Comparison of ENCODE assay signal across 25 cellular contexts in the genomic region with DNA sequence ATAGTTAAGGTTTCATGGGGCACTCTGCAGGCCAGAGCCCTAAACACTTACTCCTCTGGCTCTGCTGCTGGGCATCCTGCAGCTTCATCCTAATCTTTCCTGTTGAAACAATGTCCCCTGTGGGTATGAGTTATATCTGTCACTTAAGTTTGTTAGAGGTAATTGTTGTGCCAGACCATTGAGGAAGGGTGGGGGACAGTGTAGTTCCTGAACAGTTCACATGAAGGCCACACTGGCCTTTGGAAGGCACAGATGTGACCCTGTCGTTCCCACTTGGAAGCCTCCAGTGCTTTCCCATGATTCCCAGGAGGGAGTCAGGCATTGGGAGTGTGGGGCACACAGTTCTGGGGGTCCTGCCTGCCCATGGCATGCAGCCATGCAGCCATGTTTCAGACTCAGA.
"Had no signal": no experiment of that assay in that cellular context is flagged by ENCODE, and none has a peak within 500 bp of the region (broad histone marks: within the 10 kb centered on the region; RNA-seq: fewer than 3 reads in every experiment).

No MANE protein-coding gene starts in this region.

- H3K4me2 ChIP-seq: neural progenitor cell had no signal

- H3K9ac ChIP-seq: neural progenitor cell, parathyroid adenoma had no signal

- H2AFZ ChIP-seq: neural progenitor cell, parathyroid adenoma had no signal

- ATAC-seq: left lung, mucosa of descending colon had no signal

- H3K27me3 Mint-ChIP-seq: dendritic cell treated with granulocyte-macrophage colony-stimulating factor and Interleukin-4, amounts not matched to agents 40 ng/mL and 50 ng/mL, for 4 days; naive B cell; progenitor cell of endocrine pancreas; stimulated activated naive CD8-positive, alpha-beta T cell treated with anti-CD3 and anti-CD28 coated beads, Interleukin-15, Interleukin-2, amounts not matched to agents 100 ng/mL and 50 ng/mL, for 24 hours had no signal

- H3K79me2 ChIP-seq: parathyroid adenoma had no signal

- H3K27ac Mint-ChIP-seq: dendritic cell treated with granulocyte-macrophage colony-stimulating factor and Interleukin-4, amounts not matched to agents 40 ng/mL and 50 ng/mL, for 4 days; mesothelial cell of epicardium; nephron; neural progenitor cell; progenitor cell of endocrine pancreas; stimulated activated effector memory CD8-positive, alpha-beta T cell treated with anti-CD3 and anti-CD28 coated beads, Interleukin-12 subunit alpha, Interleukin-12 subunit beta, amount 100 ng/mL, for 72 hours; stimulated activated naive CD8-positive, alpha-beta T cell treated with anti-CD3 and anti-CD28 coated beads, Interleukin-15, Interleukin-2, amounts not matched to agents 100 ng/mL and 50 ng/mL, for 24 hours had no signal

- DNase-seq: colonic mucosa; effector memory CD4-positive, alpha-beta T cell; erythroblast; hippocampal formation; left cardiac atrium; left lung; lower lobe of right lung; mesenchymal stem cell; mucosa of descending colon; naive B cell; sigmoid colon; stimulated activated CD4-positive, alpha-beta T cell treated with anti-CD3 and anti-CD28 coated beads, Interleukin-2, amount 100 ng/mL, for 24 hours; stimulated activated CD4-positive, alpha-beta T cell treated with anti-CD3 and anti-CD28 coated beads, Interleukin-4, amount 100 ng/mL, for 24 hours; transverse colon had no signal

- H3K4me1 ChIP-seq: colonic mucosa, left lung, neural progenitor cell, parathyroid adenoma, sigmoid colon, transverse colon, vagina had no signal

- H3K4me1 Mint-ChIP-seq: central memory CD8-positive, alpha-beta T cell; mesothelial cell of epicardium; nephron; neural progenitor cell; stimulated activated effector memory CD8-positive, alpha-beta T cell treated with anti-CD3 and anti-CD28 coated beads, Interleukin-12 subunit alpha, Interleukin-12 subunit beta, amount 100 ng/mL, for 72 hours had no signal

- H3K9me3 ChIP-seq: colonic mucosa, lower lobe of right lung, mucosa of descending colon, sigmoid colon, thoracic aorta, transverse colon, vagina had no signal

- H3K27ac ChIP-seq: colonic mucosa, left lung, lower lobe of right lung, neural progenitor cell, parathyroid adenoma, sigmoid colon, thoracic aorta, transverse colon, vagina had no signal

- H3K4me3 ChIP-seq: colonic mucosa, left lung, lower lobe of right lung, mucosa of descending colon, neural progenitor cell, sigmoid colon, thoracic aorta, transverse colon, vagina had no signal

- H3K27me3 ChIP-seq: colonic mucosa, left lung, neural progenitor cell, sigmoid colon, transverse colon, vagina had no signal

- H3K36me3 ChIP-seq: colonic mucosa, lower lobe of right lung, neural progenitor cell, sigmoid colon, thoracic aorta, transverse colon, vagina had no signal

- H3K9me3 Mint-ChIP-seq: neural progenitor cell had no signal

- H3K36me3 Mint-ChIP-seq: mesothelial cell of epicardium; neural progenitor cell; stimulated activated effector memory CD8-positive, alpha-beta T cell treated with anti-CD3 and anti-CD28 coated beads, Interleukin-12 subunit alpha, Interleukin-12 subunit beta, amount 100 ng/mL, for 72 hours had no signal

- H3K4me3 Mint-ChIP-seq: central memory CD8-positive, alpha-beta T cell; dendritic cell treated with granulocyte-macrophage colony-stimulating factor and Interleukin-4, amounts not matched to agents 40 ng/mL and 50 ng/mL, for 4 days; mesothelial cell of epicardium; naive B cell; nephron; neural progenitor cell; stimulated activated effector memory CD8-positive, alpha-beta T cell treated with anti-CD3 and anti-CD28 coated beads, Interleukin-12 subunit alpha, Interleukin-12 subunit beta, amount 100 ng/mL, for 72 hours; stimulated activated naive CD8-positive, alpha-beta T cell treated with anti-CD3 and anti-CD28 coated beads, Interleukin-15, Interleukin-2, amounts not matched to agents 100 ng/mL and 50 ng/mL, for 24 hours had no signal
